ENCODE assay signal across 35 cellular contexts in genomic region chr13:27000686-27001085, GRCh38.
"Had no signal": no experiment of that assay in that cellular context is flagged by ENCODE, and none has a peak within 500 bp of the region (broad histone marks: within the 10 kb centered on the region; RNA-seq: fewer than 3 reads in every experiment).

No MANE protein-coding gene starts in this region.

- H3K27ac Mint-ChIP-seq: activated CD4-positive, alpha-beta memory T cell treated with anti-CD3 and anti-CD28 coated beads for 36 hours; activated CD4-positive, alpha-beta T cell treated with anti-CD3 and anti-CD28 coated beads for 36 hours; activated CD4-positive, alpha-beta T cell treated with anti-CD3 and anti-CD28 coated beads, Interleukin-2, amount 10 ng/mL, durations not matched to agents 24 days and 14 days; activated CD8-positive, alpha-beta memory T cell treated with anti-CD3 and anti-CD28 coated beads, Interleukin-2, amount 10 ng/mL, durations not matched to agents 7 days and 5 days; activated CD8-positive, alpha-beta T cell treated with anti-CD3 and anti-CD28 coated beads, Interleukin-2, amount 10 ng/mL, durations not matched to agents 7 days and 5 days; activated naive CD4-positive, alpha-beta T cell treated with anti-CD3 and anti-CD28 coated beads for 36 hours; activated naive CD4-positive, alpha-beta T cell treated with anti-CD3 and anti-CD28 coated beads, Interleukin-2, amount 50 U/mL, for 24 hours; activated naive CD8-positive, alpha-beta T cell treated with anti-CD3 and anti-CD28 coated beads for 36 hours; activated naive CD8-positive, alpha-beta T cell treated with anti-CD3 and anti-CD28 coated beads, Interleukin-2, amount 50 U/mL, for 24 hours; activated T-helper 1 cell treated with anti-CD3 and anti-CD28 coated beads, Interleukin-12 subunit alpha, Interleukin-12 subunit beta, Interleukin-2, Interleukin-4 antibody, amounts not matched to agents 30 ng/mL and 10 ng/mL and 1 ng/mL, durations not matched to agents 14 hours and 24 hours and 36 hours; activated T-helper 2 cell treated with anti-CD3 and anti-CD28 coated beads, Interferon-gamma antibody, Interleukin-2, Interleukin-4, amounts not matched to agents 10 μg/mL and 5 μg/mL and 100 μg/mL, durations not matched to agents 14 hours and 24 hours and 36 hours; effector memory CD8-positive, alpha-beta T cell; T-helper 17 cell; T-helper 2 cell treated with Interferon-gamma antibody and Interleukin-4, amounts not matched to agents 5 μg/mL and 100 μg/mL, for 36 hours had no signal

- H3K9me3 Mint-ChIP-seq: activated CD4-positive, alpha-beta T cell treated with anti-CD3 and anti-CD28 coated beads, Interleukin-2, amount 10 ng/mL, durations not matched to agents 24 days and 14 days; activated naive CD4-positive, alpha-beta T cell treated with anti-CD3 and anti-CD28 coated beads, Interleukin-2, amount 50 U/mL, for 24 hours; activated naive CD8-positive, alpha-beta T cell treated with anti-CD3 and anti-CD28 coated beads for 36 hours; activated naive CD8-positive, alpha-beta T cell treated with anti-CD3 and anti-CD28 coated beads, Interleukin-2, amount 50 U/mL, for 24 hours; activated T-helper 1 cell treated with anti-CD3 and anti-CD28 coated beads, Interleukin-12 subunit alpha, Interleukin-12 subunit beta, Interleukin-2, Interleukin-4 antibody, amounts not matched to agents 30 ng/mL and 10 ng/mL and 1 ng/mL, durations not matched to agents 14 hours and 24 hours and 36 hours; activated T-helper 2 cell treated with anti-CD3 and anti-CD28 coated beads, Interferon-gamma antibody, Interleukin-2, Interleukin-4, amounts not matched to agents 10 μg/mL and 5 μg/mL and 100 μg/mL, durations not matched to agents 14 hours and 24 hours and 36 hours; effector memory CD8-positive, alpha-beta T cell; T-helper 2 cell treated with Interferon-gamma antibody and Interleukin-4, amounts not matched to agents 5 μg/mL and 100 μg/mL, for 36 hours had no signal

- DNase-seq: activated CD4-positive, alpha-beta memory T cell treated with anti-CD3 and anti-CD28 coated beads for 36 hours; activated CD4-positive, alpha-beta T cell treated with anti-CD3 and anti-CD28 coated beads for 36 hours; activated CD4-positive, alpha-beta T cell treated with anti-CD3 and anti-CD28 coated beads, Interleukin-2, amount 10 ng/mL, durations not matched to agents 24 days and 14 days; activated CD4-positive, CD25-positive, alpha-beta regulatory T cell; activated CD4-positive, CD25-positive, alpha-beta regulatory T cell treated with anti-CD3 and anti-CD28 coated beads, Interleukin-2, amount 50 U/mL, for 72 hours; activated CD8-positive, alpha-beta memory T cell treated with anti-CD3 and anti-CD28 coated beads, Interleukin-2, amount 10 ng/mL, durations not matched to agents 7 days and 5 days; activated CD8-positive, alpha-beta memory T cell treated with anti-CD3 and anti-CD28 coated beads, Interleukin-2, amount 50 U/mL, for 4 hours; activated CD8-positive, alpha-beta T cell treated with anti-CD3 and anti-CD28 coated beads, Interleukin-2, amount 10 ng/mL, durations not matched to agents 7 days and 5 days; activated effector memory CD4-positive, alpha-beta T cell treated with anti-CD3 and anti-CD28 coated beads, Interleukin-2, amount 50 U/mL, for 16 hours; activated naive CD4-positive, alpha-beta T cell treated with anti-CD3 and anti-CD28 coated beads for 36 hours; activated naive CD8-positive, alpha-beta T cell treated with anti-CD3 and anti-CD28 coated beads for 36 hours; activated naive CD8-positive, alpha-beta T cell treated with anti-CD3 and anti-CD28 coated beads, Interleukin-2, amount 50 U/mL, for 24 hours; activated T-cell treated with anti-CD3 and anti-CD28 coated beads, Interleukin-2, amount 50 U/mL, for 1 hour; activated T-cell treated with anti-CD3 and anti-CD28 coated beads, Interleukin-2, amount 50 U/mL, for 48 hours; adrenal gland; amygdala; aorta; body of pancreas; caudate nucleus; cortex of kidney; dermis blood vessel endothelial cell; effector CD4-positive, alpha-beta T cell; effector memory CD8-positive, alpha-beta T cell; erythroblast; foreskin keratinocyte; gastrocnemius medialis; T-helper 1 cell; T-helper 17 cell; T1000; WERI-Rb-1 had no signal

- H3K36me3 ChIP-seq: adrenal gland, esophagus muscularis mucosa, gastrocnemius medialis, WERI-Rb-1 had no signal

- H3K9me3 ChIP-seq: adrenal gland, body of pancreas had no signal

- ATAC-seq: activated CD4-positive, alpha-beta T cell treated with anti-CD3 and anti-CD28 coated beads for 36 hours; activated CD8-positive, alpha-beta memory T cell treated with anti-CD3 and anti-CD28 coated beads, Interleukin-2, amount 10 ng/mL, durations not matched to agents 7 days and 5 days; activated CD8-positive, alpha-beta T cell treated with anti-CD3 and anti-CD28 coated beads, Interleukin-2, amount 10 ng/mL, durations not matched to agents 7 days and 5 days; activated naive CD8-positive, alpha-beta T cell treated with anti-CD3 and anti-CD28 coated beads, Interleukin-2, amount 50 U/mL, for 24 hours; body of pancreas; effector memory CD8-positive, alpha-beta T cell; foreskin keratinocyte; gastrocnemius medialis; T-helper 17 cell had no signal

- H3K27me3 ChIP-seq: body of pancreas, esophagus muscularis mucosa had no signal

- H3K4me1 ChIP-seq: adrenal gland, foreskin keratinocyte had no signal

- H3K4me1 Mint-ChIP-seq: activated naive CD4-positive, alpha-beta T cell treated with anti-CD3 and anti-CD28 coated beads, Interleukin-2, amount 50 U/mL, for 24 hours had no signal

- H3K4me3 Mint-ChIP-seq: activated CD4-positive, alpha-beta memory T cell treated with anti-CD3 and anti-CD28 coated beads for 36 hours; activated CD4-positive, alpha-beta T cell treated with anti-CD3 and anti-CD28 coated beads for 36 hours; activated CD4-positive, alpha-beta T cell treated with anti-CD3 and anti-CD28 coated beads, Interleukin-2, amount 10 ng/mL, durations not matched to agents 24 days and 14 days; activated CD8-positive, alpha-beta memory T cell treated with anti-CD3 and anti-CD28 coated beads, Interleukin-2, amount 10 ng/mL, durations not matched to agents 7 days and 5 days; activated CD8-positive, alpha-beta T cell treated with anti-CD3 and anti-CD28 coated beads, Interleukin-2, amount 10 ng/mL, durations not matched to agents 7 days and 5 days; activated naive CD4-positive, alpha-beta T cell treated with anti-CD3 and anti-CD28 coated beads for 36 hours; activated naive CD4-positive, alpha-beta T cell treated with anti-CD3 and anti-CD28 coated beads, Interleukin-2, amount 50 U/mL, for 24 hours; activated naive CD8-positive, alpha-beta T cell treated with anti-CD3 and anti-CD28 coated beads for 36 hours; activated naive CD8-positive, alpha-beta T cell treated with anti-CD3 and anti-CD28 coated beads, Interleukin-2, amount 50 U/mL, for 24 hours; activated T-helper 1 cell treated with anti-CD3 and anti-CD28 coated beads, Interleukin-12 subunit alpha, Interleukin-12 subunit beta, Interleukin-2, Interleukin-4 antibody, amounts not matched to agents 30 ng/mL and 10 ng/mL and 1 ng/mL, durations not matched to agents 14 hours and 24 hours and 36 hours; effector memory CD8-positive, alpha-beta T cell; T-helper 17 cell; T-helper 2 cell treated with Interferon-gamma antibody and Interleukin-4, amounts not matched to agents 5 μg/mL and 100 μg/mL, for 36 hours had no signal

- H3K36me3 Mint-ChIP-seq: activated CD4-positive, alpha-beta memory T cell treated with anti-CD3 and anti-CD28 coated beads for 36 hours; activated CD8-positive, alpha-beta memory T cell treated with anti-CD3 and anti-CD28 coated beads, Interleukin-2, amount 10 ng/mL, durations not matched to agents 7 days and 5 days; activated naive CD4-positive, alpha-beta T cell treated with anti-CD3 and anti-CD28 coated beads, Interleukin-2, amount 50 U/mL, for 24 hours; activated naive CD8-positive, alpha-beta T cell treated with anti-CD3 and anti-CD28 coated beads for 36 hours had no signal

- H3K27ac ChIP-seq: adrenal gland, body of pancreas, esophagus muscularis mucosa, foreskin keratinocyte, gastrocnemius medialis, WERI-Rb-1 had no signal

- H3K4me3 ChIP-seq: adrenal gland, body of pancreas, esophagus muscularis mucosa, gastrocnemius medialis had no signal
